In genomic region chr6:15359335-15359862, GRCh38 we compare ENCODE assay signal across 12 cellular contexts.
DNase-seq lines count a peak whose midpoint lies in the region; ATAC-seq and TF ChIP-seq lines count a peak whose summit lies in the region.
"Had no signal": no experiment of that assay in that cellular context is flagged by ENCODE, and none has a peak within 500 bp of the region (broad histone marks: within the 10 kb centered on the region; RNA-seq: fewer than 3 reads in every experiment).

No MANE protein-coding gene starts in this region.

- H3K4me3 ChIP-seq in GM12865 (ENCODE audit: low read depth, low read length) (peak overlapping the region; percentile 41), left ventricle myocardium inferior (peak overlapping the region; percentile 15), prostate gland (no peak overlapping the region)
- H3K4me3 ChIP-seq: adrenal gland had no signal

- H3K9me3 ChIP-seq in left ventricle myocardium inferior (replicated peaks) (no peaks in the 10 kb centered on the region), prostate gland (no peaks in the 10 kb centered on the region)
- H3K9me3 ChIP-seq: adrenal gland had no signal

- H3K27me3 ChIP-seq in left ventricle myocardium inferior (ENCODE audit: low read depth) (no peaks in the 10 kb centered on the region), prostate gland (replicated peaks; ENCODE audit: insufficient read depth) (no peaks in the 10 kb centered on the region)
- H3K27me3 ChIP-seq: adrenal gland had no signal

- 89% methylated on average over 11 of the region's 11 CpGs for WGBS in prostate gland

- H3K4me1 ChIP-seq in left ventricle myocardium inferior (peaks cover 70% of the 10 kb centered on the region), prostate gland (replicated peaks) (no peaks in the 10 kb centered on the region)

- TF ChIP-seq CTCF in GM12865 (IDR thresholded peaks at IDR 0.05; ENCODE audit: insufficient read depth, low read depth, low read length, missing control alignments) (no peak), left ventricle myocardium inferior (IDR thresholded peaks at IDR 0.05; ENCODE audit: borderline replicate concordance) (no peak), prostate gland (IDR thresholded peaks at IDR 0.05) (no peak)

- TF ChIP-seq POLR2A in prostate gland (IDR thresholded peaks at IDR 0.05) = no peak

- H3K36me3 ChIP-seq in left ventricle myocardium inferior (no peaks in the 10 kb centered on the region), prostate gland (no peaks in the 10 kb centered on the region)
- H3K36me3 ChIP-seq: adrenal gland had no signal

- peak overlapping the region; percentile 20 for H3K27ac ChIP-seq in left ventricle myocardium inferior (replicated peaks)
- H3K27ac ChIP-seq in prostate gland = no peak overlapping the region
- H3K27ac ChIP-seq: adrenal gland had no signal

- ATAC-seq in GM21381 (IDR thresholded peaks at IDR 0.05; ENCODE audit: unreplicated experiment) = peak; percentile 44
- peak; percentile 49 for ATAC-seq in HG03108 (IDR thresholded peaks at IDR 0.05; ENCODE audit: unreplicated experiment)
- no peak for ATAC-seq in HG02970 (IDR thresholded peaks at IDR 0.05; ENCODE audit: low FRiP score, unreplicated experiment)

- peak; percentile 80 for DNase-seq in GM12865 (ENCODE audit: low read depth)
- no peak for DNase-seq in left ventricle myocardium inferior
- no peak for DNase-seq in prostate gland (ENCODE audit: low spot score)
- DNase-seq in SHP77 treated with DMSO at 0.1 percent for 48 hours (lab: John Stamatoyannopoulos, UW) = no peak
- DNase-seq in middle frontal gyrus (ENCODE audit: extremely low spot score, low spot score) = no peak
- DNase-seq: adrenal gland; CD4-positive, alpha-beta memory T cell; HCEC 1CT; NCI-H2081 treated with DMSO at 0.1 percent for 48 hours had no signal

- intact Hi-C loops in left ventricle myocardium inferior (cut with micrococcal nuclease) (no loop called here), prostate gland (cut with DNase I) (no loop called here)

Comparison
In these comparisons a context has a peak if more than half of its experiments do, and no peak if none do; other contexts are left out.
1. H3K4me3 ChIP-seq: peak in GM12865 (single experiment) and left ventricle myocardium inferior (single experiment); none in prostate gland (0 of 2).